ENCODE assay signal across 13 cellular contexts in the genomic region with DNA sequence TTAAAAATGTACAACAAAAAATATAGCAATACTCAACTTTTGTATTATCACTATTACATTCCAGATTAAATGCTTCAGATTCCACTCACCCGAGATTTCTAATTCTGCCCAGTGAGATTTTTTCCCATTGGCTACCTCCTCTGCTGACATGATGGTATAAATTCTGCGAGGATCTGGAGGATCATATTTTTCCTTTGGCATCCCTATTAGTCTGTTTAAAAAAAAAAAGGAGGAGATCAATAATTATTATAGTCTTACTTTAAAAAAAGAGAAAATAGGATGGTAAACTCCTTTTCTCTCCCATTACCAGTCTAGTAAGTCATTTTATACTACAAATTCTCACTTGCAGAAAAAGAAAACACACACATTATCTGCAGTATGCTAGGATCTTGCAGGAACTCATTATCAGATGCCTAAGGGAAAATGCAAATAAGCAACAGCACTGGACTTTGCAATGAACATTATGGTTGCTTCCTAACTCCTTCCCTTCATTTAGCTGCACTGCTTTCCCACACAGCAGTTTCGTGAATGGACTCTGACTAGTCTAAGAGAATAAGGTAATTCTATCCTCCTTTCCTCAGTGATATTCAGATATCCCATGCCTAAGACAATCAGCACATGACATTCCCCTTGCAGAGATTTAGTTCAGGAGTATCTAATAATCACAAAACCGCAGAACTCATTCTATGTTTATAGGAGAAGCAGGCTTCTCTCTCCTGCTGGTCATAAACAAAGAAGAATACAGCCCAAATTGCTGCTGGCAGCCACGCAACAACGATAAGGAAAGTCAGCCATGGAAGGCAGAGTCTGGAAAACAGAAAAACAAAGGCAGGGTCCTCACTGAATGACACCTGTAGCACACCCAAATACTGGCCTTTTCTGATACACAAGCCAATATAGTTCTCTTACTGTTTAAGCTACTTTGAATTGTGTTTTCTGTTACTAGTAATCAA. TPM values are rescaled to one million over a fixed set of nuclear protein-coding genes. Genes with fewer than 3 reads are reported as not detected.
DNase-seq lines count a peak whose midpoint lies in the region; ATAC-seq and TF ChIP-seq lines count a peak whose summit lies in the region.
"Had no signal": no experiment of that assay in that cellular context is flagged by ENCODE, and none has a peak within 500 bp of the region (broad histone marks: within the 10 kb centered on the region; RNA-seq: fewer than 3 reads in every experiment).

No MANE protein-coding gene starts in this region.

- no peaks in the 10 kb centered on the region for H3K4me1 Mint-ChIP-seq in glutamatergic neuron (ENCODE audit: low read depth, unreplicated experiment)

- TF ChIP-seq CTCF in fibroblast of the aortic adventitia (IDR thresholded peaks at IDR 0.05; ENCODE audit: insufficient read depth, low read length) (no peak), glutamatergic neuron (IDR thresholded peaks at IDR 0.05; ENCODE audit: partially characterized antibody, unreplicated experiment) (no peak)

- H3K36me3 ChIP-seq in GM23248 (ENCODE audit: low read depth): peaks cover 15% of the 10 kb centered on the region; the same call in 1 of the 2 replicates
- H3K36me3 ChIP-seq: SJSA1, WERI-Rb-1 had no signal

- no peak overlapping the region for H3K4me3 Mint-ChIP-seq in glutamatergic neuron (ENCODE audit: unreplicated experiment)
- H3K4me3 Mint-ChIP-seq: activated T-cell treated with anti-CD3 and anti-CD28 coated beads, Interleukin-2, amount 50 U/mL, for 4 hours had no signal

- no peaks in the 10 kb centered on the region for H3K9me3 ChIP-seq in GM23248 (ENCODE audit: low read depth)
- H3K9me3 ChIP-seq: SJSA1 had no signal

- H3K4me1 ChIP-seq in GM23248 (ENCODE audit: insufficient read depth): peaks cover 18% of the 10 kb centered on the region

- in situ Hi-C loops in GM23248 (cut with MboI): no loop called here
- in situ Hi-C loops in SK-MEL-5 (cut with HindIII; ENCODE audit: low pct_unique_long_range_greater_than_20kb, low sequenced_read_pairs): no loop called here

- no peaks in the 10 kb centered on the region for H3K36me3 Mint-ChIP-seq in glutamatergic neuron (ENCODE audit: unreplicated experiment)

- H3K79me2 ChIP-seq in GM23248 (ENCODE audit: insufficient read depth): peaks cover 59% of the 10 kb centered on the region

- H3K9ac ChIP-seq in GM23248: no peak overlapping the region

- no peak overlapping the region for H3K27ac Mint-ChIP-seq in glutamatergic neuron (ENCODE audit: unreplicated experiment)

- WGBS in GM23248 (ENCODE audit: low coverage in 1 of 2, low lambda C conversion rate in 2 of 2, missing lambda C conversion rate in 2 of 2), 2 experiments: 95 to 97% methylated on average over 6 of the region's 6 CpGs

- no peaks in the 10 kb centered on the region for H3K9me2 ChIP-seq in GM23248 (ENCODE audit: insufficient read depth)

- H3F3A ChIP-seq in GM23248 (ENCODE audit: insufficient read depth): no peaks in the 10 kb centered on the region

- no peaks in the 10 kb centered on the region for H3K27me3 ChIP-seq in GM23248 (replicated peaks; ENCODE audit: insufficient read depth)
- H3K27me3 ChIP-seq: SJSA1 had no signal

- DNase-seq in GM23248 (peak; percentile 5), SK-MEL-5 (ENCODE audit: low read depth, low spot score) (peak; percentile 39), fibroblast of the aortic adventitia (ENCODE audit: low read depth) (peak; percentile 10), renal cortical epithelial cell (ENCODE audit: low read depth) (peak; percentile 65), 8988T (no peak), glutamatergic neuron (no peak)
- DNase-seq: activated T-cell treated with anti-CD3 and anti-CD28 coated beads, Interleukin-2, amount 50 U/mL, for 4 hours; NCI-H1105 treated with DMSO at 0.1 percent for 48 hours; NCI-H748 treated with DMSO at 0.1 percent for 48 hours; WERI-Rb-1 had no signal

- no peak overlapping the region for H3K27ac ChIP-seq in GM23248
- H3K27ac ChIP-seq: epithelial cell of prostate, SJSA1, WERI-Rb-1 had no signal

- no peaks in the 10 kb centered on the region for H4K20me1 ChIP-seq in GM23248 (ENCODE audit: insufficient read depth)

- ATAC-seq in HG03565 (IDR thresholded peaks at IDR 0.05; ENCODE audit: unreplicated experiment): no peak

- no peak overlapping the region for H2AFZ ChIP-seq in GM23248

- H3K4me3 ChIP-seq in GM23248: no peak overlapping the region
- no peak overlapping the region for H3K4me3 ChIP-seq in fibroblast of the aortic adventitia (ENCODE audit: low read depth, low read length)
- H3K4me3 ChIP-seq: SJSA1 had no signal

- H3K4me2 ChIP-seq in GM23248 (ENCODE audit: unreplicated experiment): no peak overlapping the region

- H3K27me3 Mint-ChIP-seq in glutamatergic neuron (ENCODE audit: unreplicated experiment): no peaks in the 10 kb centered on the region

- no peaks in the 10 kb centered on the region for H3K9me3 Mint-ChIP-seq in glutamatergic neuron (ENCODE audit: unreplicated experiment)
- H3K9me3 Mint-ChIP-seq: activated T-cell treated with anti-CD3 and anti-CD28 coated beads, Interleukin-2, amount 50 U/mL, for 4 hours had no signal

RNA-seq across cellular contexts. Expression of a gene that starts 42.7 kb away (rescaled TPM):
- 9.2 and 11.1 TPM in 2 replicates for total RNA-seq in GM23248 (2014; rRNA removed; shearing (Covaris generic))
- polyA plus RNA-seq in GM23248 (2016; fragmentation: Nextera tagmentation; extraction: Ambion mirVana): 6.5 and 7.5 TPM in 2 replicates
- 3.1 and 7.2 TPM in 2 replicates for total RNA-seq in SK-MEL-5 (2014; rRNA removed; shearing (Covaris generic))
- 3.5 and 4.5 TPM in 2 replicates for polyA plus RNA-seq in SK-MEL-5 (2015; cell fraction: cytosol; rRNA removed)
- polyA plus RNA-seq in SK-MEL-5 (2015; cell fraction: nucleus; rRNA removed): 5.3 and 11.0 TPM in 2 replicates
- total RNA-seq in fibroblast of the aortic adventitia (ENCODE audit: low replicate concordance) (16.4 and 22.2 TPM in 2 replicates), renal cortical epithelial cell (11.6 and 57.5 TPM in 2 replicates), glutamatergic neuron (ENCODE audit: unreplicated experiment) (11.9 TPM)

Comparison
In these comparisons a context has a peak if more than half of its experiments do, and no peak if none do; other contexts are left out.
1. DNase-seq: peak in GM23248 (single experiment), SK-MEL-5 (single experiment), fibroblast of the aortic adventitia (single experiment) and renal cortical epithelial cell (single experiment); none in 8988T (single experiment) and glutamatergic neuron (single experiment).